In genomic region chr5:35852084-35852734, GRCh38 we compare ENCODE assay signal across 1 cellular context.
TF ChIP-seq lines count a peak whose summit lies in the region.

No MANE protein-coding gene starts in this region.

TF ChIP-seq in WTC11, 78 proteins besides CTCF, POLR2A, EP300 and RAD21 (continued from another document):
- TF ChIP-seq ZBTB43 (CRISPR knock-in tag; IDR thresholded peaks at IDR 0.05) (no peak), JAZF1 (CRISPR knock-in tag; IDR thresholded peaks at IDR 0.05) (no peak)
- TF ChIP-seq, protein P1, sequence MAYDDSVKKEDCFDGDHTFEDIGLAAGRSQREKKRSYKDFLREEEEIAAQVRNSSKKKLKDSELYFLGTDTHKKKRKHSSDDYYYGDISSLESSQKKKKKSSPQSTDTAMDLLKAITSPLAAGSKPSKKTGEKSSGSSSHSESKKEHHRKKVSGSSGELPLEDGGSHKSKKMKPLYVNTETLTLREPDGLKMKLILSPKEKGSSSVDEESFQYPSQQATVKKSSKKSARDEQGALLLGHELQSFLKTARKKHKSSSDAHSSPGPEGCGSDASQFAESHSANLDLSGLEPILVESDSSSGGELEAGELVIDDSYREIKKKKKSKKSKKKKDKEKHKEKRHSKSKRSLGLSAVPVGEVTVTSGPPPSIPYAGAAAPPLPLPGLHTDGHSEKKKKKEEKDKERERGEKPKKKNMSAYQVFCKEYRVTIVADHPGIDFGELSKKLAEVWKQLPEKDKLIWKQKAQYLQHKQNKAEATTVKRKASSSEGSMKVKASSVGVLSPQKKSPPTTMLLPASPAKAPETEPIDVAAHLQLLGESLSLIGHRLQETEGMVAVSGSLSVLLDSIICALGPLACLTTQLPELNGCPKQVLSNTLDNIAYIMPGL (CRISPR knock-in tag; IDR thresholded peaks at IDR 0.05): no peak
